In the genomic region with DNA sequence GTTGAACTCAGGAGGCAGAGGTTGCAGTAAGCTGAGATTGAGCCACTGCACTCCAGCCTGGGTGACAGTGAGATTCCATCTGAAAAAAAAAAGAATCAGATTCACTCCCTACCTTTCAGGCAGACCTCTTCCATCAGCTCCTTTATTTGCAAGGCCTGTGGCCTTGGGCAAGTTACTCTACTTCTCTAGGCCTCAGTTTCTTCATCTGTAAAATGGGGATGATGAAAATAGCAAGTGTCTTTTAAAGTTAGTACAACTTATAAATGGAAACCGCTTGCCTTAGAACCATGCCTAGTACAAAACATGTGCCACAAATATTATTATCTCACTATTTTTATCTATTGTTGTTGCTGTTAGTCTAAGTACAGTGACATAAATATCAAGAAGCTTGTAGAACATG, we compare ENCODE assay signal across 11 cellular contexts.
"Had no signal": no experiment of that assay in that cellular context is flagged by ENCODE, and none has a peak within 500 bp of the region (broad histone marks: within the 10 kb centered on the region; RNA-seq: fewer than 3 reads in every experiment).

No MANE protein-coding gene starts in this region.

- FAIRE-seq: H1, H54 had no signal

- H3K4me3 ChIP-seq: GM23248, GM23338, HAP-1 had no signal

- H3K27ac ChIP-seq: GM23248 had no signal

- H3K4me1 ChIP-seq: HAP-1 had no signal

- H3K9ac ChIP-seq: GM23248 had no signal

- ATAC-seq: GM23338, HCT116 had no signal

- DNase-seq: GM23248, GOT3, H7, H9, HCEC 1CT, HFFc6 had no signal

- H3K36me3 ChIP-seq: HAP-1 had no signal

- H2AFZ ChIP-seq: GM23248 had no signal

- H3K4me2 ChIP-seq: GM23338 had no signal

- H3K9me3 ChIP-seq: HAP-1 had no signal
